Comparison of ENCODE assay signal across 31 cellular contexts in genomic region chr1:15706751-15707150, GRCh38. TPM values are rescaled to one million over a fixed set of nuclear protein-coding genes. Genes with fewer than 3 reads are reported as not detected.
DNase-seq lines count a peak whose midpoint lies in the region; ATAC-seq and TF ChIP-seq lines count a peak whose summit lies in the region.
"Had no signal": no experiment of that assay in that cellular context is flagged by ENCODE, and none has a peak within 500 bp of the region (broad histone marks: within the 10 kb centered on the region; RNA-seq: fewer than 3 reads in every experiment).

No MANE protein-coding gene starts in this region.

- no peaks in the 10 kb centered on the region for H3K27me3 Mint-ChIP-seq in brain
- no peaks in the 10 kb centered on the region for H3K27me3 Mint-ChIP-seq in nephron progenitor cell (ENCODE audit: low read depth, poor library complexity)
- H3K27me3 Mint-ChIP-seq: naive thymus-derived CD8-positive, alpha-beta T cell had no signal

- H3K27ac Mint-ChIP-seq in brain: peak overlapping the region in 3 of 5 experiments; percentile 52 to 83 (median 56)
- H3K27ac Mint-ChIP-seq in nephron progenitor cell: peak overlapping the region; percentile 92
- H3K27ac Mint-ChIP-seq: activated naive CD4-positive, alpha-beta T cell treated with anti-CD3 and anti-CD28 coated beads for 36 hours; immature natural killer cell; mesothelial cell of epicardium had no signal

- ATAC-seq in upper lobe of left lung (ENCODE audit: low FRiP score in 2 of 2): peak in 1 of 2 donors; percentile 88
- no peak for ATAC-seq in GM21381 (IDR thresholded peaks at IDR 0.05; ENCODE audit: unreplicated experiment)
- ATAC-seq in HG03280 (IDR thresholded peaks at IDR 0.05; ENCODE audit: unreplicated experiment): no peak
- no peak for ATAC-seq in GM19452 (IDR thresholded peaks at IDR 0.05; ENCODE audit: unreplicated experiment)
- ATAC-seq: left colon; naive thymus-derived CD8-positive, alpha-beta T cell had no signal

- H3K27me3 ChIP-seq in right atrium auricular region (no peaks in the 10 kb centered on the region), upper lobe of left lung (no peaks in the 10 kb centered on the region)
- H3K27me3 ChIP-seq: brain microvascular endothelial cell, ovary had no signal

- WGBS in upper lobe of left lung, 2 donors: 68 to 69% methylated on average over 7 of the region's 7 CpGs

- H3K9me3 Mint-ChIP-seq in brain (no peaks in the 10 kb centered on the region), nephron progenitor cell (no peaks in the 10 kb centered on the region)
- H3K9me3 Mint-ChIP-seq: activated naive CD4-positive, alpha-beta T cell treated with anti-CD3 and anti-CD28 coated beads for 36 hours; immature natural killer cell; mesothelial cell of epicardium; naive thymus-derived CD8-positive, alpha-beta T cell had no signal

- DNase-seq in right atrium auricular region (ENCODE audit: low spot score) (no peak), nephron progenitor cell (no peak), upper lobe of left lung (peak in 1 of 2 donors; percentile 91)
- DNase-seq: activated CD4-positive, alpha-beta T cell treated with anti-CD3 and anti-CD28 coated beads, Interleukin-2, amount 50 U/mL, for 48 hours; activated CD4-positive, CD25-positive, alpha-beta regulatory T cell treated with anti-CD3 and anti-CD28 coated beads, Interleukin-2, amount 50 U/mL, for 72 hours; activated naive CD4-positive, alpha-beta T cell treated with anti-CD3 and anti-CD28 coated beads for 36 hours; brain microvascular endothelial cell; Caco-2; DMS53; immature natural killer cell; Karpas-422; left colon; naive thymus-derived CD8-positive, alpha-beta T cell; NCI-H1417; NCI-H2029 treated with DMSO at 0.1 percent for 48 hours; NCI-H69; ovary; PC-9; SHP77; stimulated activated CD4-positive, alpha-beta T cell treated with anti-CD3 and anti-CD28 coated beads, Interleukin-1b, Interleukin-23, amount 100 ng/mL, for 48 hours; stimulated activated naive CD4-positive, alpha-beta T cell treated with Interleukin-2 at 50 U/mL for 16 hours; T-helper 2 cell had no signal

- TF ChIP-seq CTCF in brain (conservative IDR thresholded peaks at IDR 0.05) (no peak), right atrium auricular region (IDR thresholded peaks at IDR 0.05) (no peak), nephron progenitor cell (IDR thresholded peaks at IDR 0.05) (no peak), upper lobe of left lung (IDR thresholded peaks at IDR 0.05) (no peak)

- peaks cover 0 to 69% of the 10 kb centered on the region in 2 donors for H3K4me1 ChIP-seq in right atrium auricular region
- peaks cover 35 to 55% (median 47%) of the 10 kb centered on the region in 4 donors for H3K4me1 ChIP-seq in upper lobe of left lung
- H3K4me1 ChIP-seq: Caco-2, HAP-1 had no signal

- no peak for TF ChIP-seq POLR2A in upper lobe of left lung (IDR thresholded peaks at IDR 0.05)

- H3K4me3 Mint-ChIP-seq in brain (peak overlapping the region in 1 of 5 experiments; percentile 2), nephron progenitor cell (no peak overlapping the region)
- H3K4me3 Mint-ChIP-seq: activated naive CD4-positive, alpha-beta T cell treated with anti-CD3 and anti-CD28 coated beads for 36 hours; immature natural killer cell; mesothelial cell of epicardium; naive thymus-derived CD8-positive, alpha-beta T cell had no signal

- no peaks in the 10 kb centered on the region for H3K9me3 ChIP-seq in right atrium auricular region
- H3K9me3 ChIP-seq in upper lobe of left lung: no peaks in the 10 kb centered on the region
- H3K9me3 ChIP-seq: Caco-2, HAP-1, ovary, thoracic aorta had no signal

- H3K36me3 Mint-ChIP-seq in brain: peaks cover 20% of the 10 kb centered on the region
- H3K36me3 Mint-ChIP-seq in nephron progenitor cell (ENCODE audit: low read depth): peaks cover 21% of the 10 kb centered on the region

- H3K27ac ChIP-seq in right atrium auricular region (peak overlapping the region; percentile 32 to 58), upper lobe of left lung (peak overlapping the region in 3 of 4 donors; percentile 9 to 45 (median 35))
- H3K27ac ChIP-seq: brain microvascular endothelial cell, C4-2B, ovary, PC-9, thoracic aorta had no signal

- TF ChIP-seq EP300 in upper lobe of left lung (IDR thresholded peaks at IDR 0.05): peak in 1 of 4 donors; percentile 1

- H3K36me3 ChIP-seq in right atrium auricular region: no peaks in the 10 kb centered on the region
- H3K36me3 ChIP-seq in upper lobe of left lung: no peaks in the 10 kb centered on the region
- H3K36me3 ChIP-seq: brain microvascular endothelial cell, HAP-1, ovary, thoracic aorta had no signal

- H3K4me1 Mint-ChIP-seq in brain (peaks cover 38% of the 10 kb centered on the region), nephron progenitor cell (peaks cover 32% of the 10 kb centered on the region)

- H3K4me3 ChIP-seq in right atrium auricular region: no peak overlapping the region
- no peak overlapping the region for H3K4me3 ChIP-seq in upper lobe of left lung
- H3K4me3 ChIP-seq: HAP-1, ovary, PC-9, thoracic aorta had no signal

RNA-seq across cellular contexts. Expression of gene PLEKHM2, which starts 22.6 kb away (rescaled TPM):
- 91.6 TPM for polyA plus RNA-seq in brain (ENCODE audit: insufficient read depth, low read depth, low replicate concordance)
- total RNA-seq in right atrium auricular region (10 to 100 TPM; 53.6 to 78.1 TPM), upper lobe of left lung (100 to 1,000 TPM in 1 of 6 donors, 10 to 100 TPM in 5; 50.3 to 120 (median 83.3) TPM)

RNA-seq across cellular contexts. Expression of gene SLC25A34, which starts 29.3 kb away (rescaled TPM):
- polyA plus RNA-seq in brain (ENCODE audit: insufficient read depth, low read depth, low replicate concordance): 3.9 TPM
- 10 to 100 TPM in 1 of 2 donors, 1 to 10 TPM in 1; 4.2 to 16.1 TPM for total RNA-seq in right atrium auricular region
- total RNA-seq in upper lobe of left lung: 10 to 100 TPM in 1 of 6 donors, 1 to 10 TPM in 5; 1.5 to 12.1 (median 4.3) TPM
- polyA plus RNA-seq: immature natural killer cell had no signal

RNA-seq across cellular contexts. Expression of gene TMEM82, which starts 35.5 kb away (rescaled TPM):
- polyA plus RNA-seq in brain (ENCODE audit: insufficient read depth, low read depth, low replicate concordance): not detected
- not detected for total RNA-seq in right atrium auricular region
- total RNA-seq in upper lobe of left lung: not detected
- total RNA-seq: activated naive CD4-positive, alpha-beta T cell treated with anti-CD3 and anti-CD28 coated beads for 36 hours; mesothelial cell of epicardium; naive thymus-derived CD8-positive, alpha-beta T cell; ovary; PC-9; renal cortical epithelial cell; thoracic aorta had no signal
- polyA plus RNA-seq: immature natural killer cell; naive thymus-derived CD8-positive, alpha-beta T cell; ovary had no signal

RNA-seq across cellular contexts. Expression of gene FBLIM1, which starts 51.8 kb away (rescaled TPM):
- 53.3 TPM for polyA plus RNA-seq in brain (ENCODE audit: insufficient read depth, low read depth, low replicate concordance)
- total RNA-seq in right atrium auricular region: 100 to 1,000 TPM in 1 of 2 donors, 10 to 100 TPM in 1; 66.6 to 124 TPM
- 10 to 100 TPM; 11.2 to 51.3 (median 35.1) TPM for total RNA-seq in upper lobe of left lung
- total RNA-seq: activated naive CD4-positive, alpha-beta T cell treated with anti-CD3 and anti-CD28 coated beads for 36 hours; naive thymus-derived CD8-positive, alpha-beta T cell had no signal
- polyA plus RNA-seq: immature natural killer cell; naive thymus-derived CD8-positive, alpha-beta T cell had no signal
